28 cellular contexts compared by ENCODE assay signal in the genomic region with DNA sequence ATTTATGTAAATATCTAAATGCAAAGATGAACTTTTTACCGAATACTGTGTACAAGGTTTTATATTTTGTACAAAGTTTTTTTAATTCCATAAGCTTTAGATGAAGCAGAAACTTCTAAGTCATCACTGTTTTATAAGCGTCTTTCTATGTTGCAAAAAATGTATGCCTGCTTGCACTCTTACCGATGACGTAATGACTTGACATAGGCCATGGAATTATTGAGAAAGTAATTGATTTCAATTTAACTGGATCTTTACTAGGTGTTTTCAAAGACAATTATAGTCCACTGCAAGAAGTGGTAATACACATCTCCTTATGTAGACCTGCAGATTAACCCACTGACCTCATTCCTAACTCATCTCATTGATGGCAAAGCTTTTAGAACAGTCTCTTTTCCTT. TPM values are rescaled to one million over a fixed set of nuclear protein-coding genes. Genes with fewer than 3 reads are reported as not detected.
"Had no signal": no experiment of that assay in that cellular context is flagged by ENCODE, and none has a peak within 500 bp of the region (broad histone marks: within the 10 kb centered on the region; RNA-seq: fewer than 3 reads in every experiment).

No MANE protein-coding gene starts in this region.

- DNase-seq: activated CD4-positive, alpha-beta memory T cell treated with anti-CD3 and anti-CD28 coated beads, Interleukin-2, amount 10 ng/mL, durations not matched to agents 7 days and 5 days; activated CD4-positive, alpha-beta T cell treated with anti-CD3 and anti-CD28 coated beads for 36 hours; activated CD4-positive, alpha-beta T cell treated with anti-CD3 and anti-CD28 coated beads, Interleukin-2, amount 10 ng/mL, durations not matched to agents 7 days and 5 days; activated CD4-positive, alpha-beta T cell treated with anti-CD3 and anti-CD28 coated beads, Interleukin-2, amount 50 U/mL, for 4 hours; activated CD4-positive, CD25-positive, alpha-beta regulatory T cell; activated CD4-positive, CD25-positive, alpha-beta regulatory T cell treated with anti-CD3 and anti-CD28 coated beads, Interleukin-2, amount 50 U/mL, for 72 hours; activated CD8-positive, alpha-beta memory T cell treated with anti-CD3 and anti-CD28 coated beads for 24 hours; activated effector memory CD4-positive, alpha-beta T cell treated with anti-CD3 and anti-CD28 coated beads, Interleukin-2, amount 50 U/mL, for 16 hours; activated naive CD4-positive, alpha-beta T cell treated with anti-CD3 and anti-CD28 coated beads for 36 hours; activated naive CD8-positive, alpha-beta T cell treated with anti-CD3 and anti-CD28 coated beads for 36 hours; activated naive CD8-positive, alpha-beta T cell treated with anti-CD3 and anti-CD28 coated beads, Interleukin-2, amount 50 U/mL, for 24 hours; activated T-cell treated with anti-CD3 and anti-CD28 coated beads, Interleukin-2, amount 50 U/mL, for 4 hours; adrenal gland; amygdala; aorta; body of pancreas; central memory CD4-positive, alpha-beta T cell; cerebellar nuclear complex; colonic mucosa; effector CD8-positive, alpha-beta T cell; esophagus squamous epithelium; foreskin melanocyte; head of caudate nucleus; hippocampal formation; T-helper 2 cell had no signal

- H3K4me3 Mint-ChIP-seq: activated CD4-positive, alpha-beta memory T cell treated with anti-CD3 and anti-CD28 coated beads, Interleukin-2, amount 10 ng/mL, durations not matched to agents 7 days and 5 days; activated CD4-positive, alpha-beta T cell treated with anti-CD3 and anti-CD28 coated beads for 36 hours; activated CD4-positive, alpha-beta T cell treated with anti-CD3 and anti-CD28 coated beads, Interleukin-2, amount 10 ng/mL, durations not matched to agents 7 days and 5 days; activated naive CD4-positive, alpha-beta T cell treated with anti-CD3 and anti-CD28 coated beads for 36 hours; activated naive CD4-positive, alpha-beta T cell treated with anti-CD3 and anti-CD28 coated beads, Interleukin-2, amount 50 U/mL, for 24 hours; activated naive CD8-positive, alpha-beta T cell treated with anti-CD3 and anti-CD28 coated beads for 36 hours; activated naive CD8-positive, alpha-beta T cell treated with anti-CD3 and anti-CD28 coated beads, Interleukin-2, amount 50 U/mL, for 24 hours; activated T-cell treated with anti-CD3 and anti-CD28 coated beads, Interleukin-2, amount 50 U/mL, for 4 hours had no signal

- H3K36me3 Mint-ChIP-seq: activated naive CD4-positive, alpha-beta T cell treated with anti-CD3 and anti-CD28 coated beads, Interleukin-2, amount 50 U/mL, for 24 hours; activated naive CD8-positive, alpha-beta T cell treated with anti-CD3 and anti-CD28 coated beads for 36 hours had no signal

- H3K27me3 Mint-ChIP-seq: activated CD4-positive, alpha-beta memory T cell treated with anti-CD3 and anti-CD28 coated beads, Interleukin-2, amount 10 ng/mL, durations not matched to agents 7 days and 5 days; activated naive CD4-positive, alpha-beta T cell treated with anti-CD3 and anti-CD28 coated beads, Interleukin-2, amount 50 U/mL, for 24 hours had no signal

- ATAC-seq: activated CD4-positive, alpha-beta T cell treated with anti-CD3 and anti-CD28 coated beads for 36 hours; activated naive CD8-positive, alpha-beta T cell treated with anti-CD3 and anti-CD28 coated beads, Interleukin-2, amount 50 U/mL, for 24 hours; activated T-cell treated with anti-CD3 and anti-CD28 coated beads, Interleukin-2, amount 50 U/mL, for 4 hours; body of pancreas; gastroesophageal sphincter had no signal

- H3K9me3 Mint-ChIP-seq: activated CD4-positive, alpha-beta memory T cell treated with anti-CD3 and anti-CD28 coated beads, Interleukin-2, amount 10 ng/mL, durations not matched to agents 7 days and 5 days; activated CD4-positive, alpha-beta T cell treated with anti-CD3 and anti-CD28 coated beads, Interleukin-2, amount 10 ng/mL, durations not matched to agents 7 days and 5 days; activated naive CD4-positive, alpha-beta T cell treated with anti-CD3 and anti-CD28 coated beads for 36 hours; activated naive CD4-positive, alpha-beta T cell treated with anti-CD3 and anti-CD28 coated beads, Interleukin-2, amount 50 U/mL, for 24 hours; activated naive CD8-positive, alpha-beta T cell treated with anti-CD3 and anti-CD28 coated beads for 36 hours; activated naive CD8-positive, alpha-beta T cell treated with anti-CD3 and anti-CD28 coated beads, Interleukin-2, amount 50 U/mL, for 24 hours; activated T-helper 2 cell treated with anti-CD3 and anti-CD28 coated beads, Interferon-gamma antibody, Interleukin-2, Interleukin-4, amounts not matched to agents 10 μg/mL and 5 μg/mL and 100 μg/mL, durations not matched to agents 14 hours and 24 hours and 36 hours had no signal

- H3K4me1 Mint-ChIP-seq: activated CD4-positive, alpha-beta memory T cell treated with anti-CD3 and anti-CD28 coated beads, Interleukin-2, amount 10 ng/mL, durations not matched to agents 7 days and 5 days; activated CD4-positive, alpha-beta T cell treated with anti-CD3 and anti-CD28 coated beads for 36 hours; activated CD4-positive, alpha-beta T cell treated with anti-CD3 and anti-CD28 coated beads, Interleukin-2, amount 10 ng/mL, durations not matched to agents 7 days and 5 days; activated naive CD4-positive, alpha-beta T cell treated with anti-CD3 and anti-CD28 coated beads, Interleukin-2, amount 50 U/mL, for 24 hours; activated naive CD8-positive, alpha-beta T cell treated with anti-CD3 and anti-CD28 coated beads for 36 hours; activated naive CD8-positive, alpha-beta T cell treated with anti-CD3 and anti-CD28 coated beads, Interleukin-2, amount 50 U/mL, for 24 hours had no signal

- H3K27ac Mint-ChIP-seq: activated CD4-positive, alpha-beta memory T cell treated with anti-CD3 and anti-CD28 coated beads, Interleukin-2, amount 10 ng/mL, durations not matched to agents 7 days and 5 days; activated CD4-positive, alpha-beta T cell treated with anti-CD3 and anti-CD28 coated beads for 36 hours; activated CD4-positive, alpha-beta T cell treated with anti-CD3 and anti-CD28 coated beads, Interleukin-2, amount 10 ng/mL, durations not matched to agents 7 days and 5 days; activated naive CD4-positive, alpha-beta T cell treated with anti-CD3 and anti-CD28 coated beads for 36 hours; activated naive CD4-positive, alpha-beta T cell treated with anti-CD3 and anti-CD28 coated beads, Interleukin-2, amount 50 U/mL, for 24 hours; activated naive CD8-positive, alpha-beta T cell treated with anti-CD3 and anti-CD28 coated beads for 36 hours; activated naive CD8-positive, alpha-beta T cell treated with anti-CD3 and anti-CD28 coated beads, Interleukin-2, amount 50 U/mL, for 24 hours; activated T-helper 2 cell treated with anti-CD3 and anti-CD28 coated beads, Interferon-gamma antibody, Interleukin-2, Interleukin-4, amounts not matched to agents 10 μg/mL and 5 μg/mL and 100 μg/mL, durations not matched to agents 14 hours and 24 hours and 36 hours had no signal

RNA-seq across cellular contexts. Expression of a gene that starts 10.5 kb away (rescaled TPM):
- total RNA-seq: activated CD4-positive, alpha-beta memory T cell treated with anti-CD3 and anti-CD28 coated beads, Interleukin-2, amount 10 ng/mL, durations not matched to agents 7 days and 5 days; activated CD4-positive, alpha-beta T cell treated with anti-CD3 and anti-CD28 coated beads, Interleukin-2, amount 10 ng/mL, durations not matched to agents 7 days and 5 days; activated naive CD4-positive, alpha-beta T cell treated with anti-CD3 and anti-CD28 coated beads for 36 hours; activated naive CD8-positive, alpha-beta T cell treated with anti-CD3 and anti-CD28 coated beads for 36 hours; activated T-helper 2 cell treated with anti-CD3 and anti-CD28 coated beads, Interferon-gamma antibody, Interleukin-2, Interleukin-4, amounts not matched to agents 10 μg/mL and 5 μg/mL and 100 μg/mL, durations not matched to agents 14 hours and 24 hours and 36 hours had no signal
